1 cellular context compared by ENCODE assay signal in genomic region chr2:152583512-152584188, GRCh38.
TF ChIP-seq lines count a peak whose summit lies in the region.

No MANE protein-coding gene starts in this region.

TF ChIP-seq in K562, 482 proteins besides CTCF, POLR2A, EP300 and RAD21 (continued from another document and continues in another):
- TF ChIP-seq POLR3G (IDR thresholded peaks at IDR 0.05; ENCODE audit: extremely low read depth, insufficient read length, insufficient replicate concordance), result no peak
- no peak for TF ChIP-seq RBM15 (IDR thresholded peaks at IDR 0.05; ENCODE audit: insufficient read depth, low read length)
- no peak for TF ChIP-seq HMGN3 (IDR thresholded peaks at IDR 0.05; ENCODE audit: borderline replicate concordance, extremely low read depth, insufficient read length, low read depth, low read length)
- TF ChIP-seq PTRF (tag; IDR thresholded peaks at IDR 0.05), result no peak
- no peak for TF ChIP-seq HNRNPUL1 (IDR thresholded peaks at IDR 0.05; ENCODE audit: low read length)
- TF ChIP-seq SAP30 (IDR thresholded peaks at IDR 0.05; ENCODE audit: borderline replicate concordance, insufficient read depth, low read depth, low read length, poor library complexity, severe bottlenecking), result no peak
- TF ChIP-seq ELF1 (tag; IDR thresholded peaks at IDR 0.05), result no peak
- TF ChIP-seq ETV6 (IDR thresholded peaks at IDR 0.05; ENCODE audit: borderline replicate concordance in 1 of 2, low read depth in 2 of 2, low read length in 1 of 2), result no peak
- no peak for TF ChIP-seq ETV6 (CRISPR knock-in tag; IDR thresholded peaks at IDR 0.05; ENCODE audit: borderline replicate concordance)
- no peak for TF ChIP-seq ZNF232 (CRISPR knock-in tag; IDR thresholded peaks at IDR 0.05)
- TF ChIP-seq NR2C1 (IDR thresholded peaks at IDR 0.05), result no peak
- no peak for TF ChIP-seq NR2C1 (tag; IDR thresholded peaks at IDR 0.05)
- TF ChIP-seq, protein P1, sequence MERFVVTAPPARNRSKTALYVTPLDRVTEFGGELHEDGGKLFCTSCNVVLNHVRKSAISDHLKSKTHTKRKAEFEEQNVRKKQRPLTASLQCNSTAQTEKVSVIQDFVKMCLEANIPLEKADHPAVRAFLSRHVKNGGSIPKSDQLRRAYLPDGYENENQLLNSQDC (CRISPR knock-in tag; IDR thresholded peaks at IDR 0.05), result no peak
- TF ChIP-seq SAFB2 (IDR thresholded peaks at IDR 0.05; ENCODE audit: borderline replicate concordance, low read depth, low read length, severe bottlenecking), result no peak
- no peak for TF ChIP-seq IRF1 (CRISPR knock-in tag; IDR thresholded peaks at IDR 0.05; ENCODE audit: borderline replicate concordance)
- no peak for TF ChIP-seq YBX1 (IDR thresholded peaks at IDR 0.05)
- TF ChIP-seq ZNF384 (IDR thresholded peaks at IDR 0.05; ENCODE audit: low read depth, low read length), result no peak
- TF ChIP-seq MED1 (CRISPR knock-in tag; IDR thresholded peaks at IDR 0.05; ENCODE audit: borderline replicate concordance), result no peak
- no peak for TF ChIP-seq HDAC8 (tag; IDR thresholded peaks at IDR 0.05)
- no peak for TF ChIP-seq GTF2A2 (tag; IDR thresholded peaks at IDR 0.05)
- TF ChIP-seq ZNF592 (IDR thresholded peaks at IDR 0.05), result 0 out of 2 replicates have a peak, but pooled peaks have one; percentile 29
- TF ChIP-seq NFYB (IDR thresholded peaks at IDR 0.05; ENCODE audit: extremely low read depth, insufficient read length), result no peak
- no peak for TF ChIP-seq ZNF263 (CRISPR knock-in tag; IDR thresholded peaks at IDR 0.05; ENCODE audit: borderline replicate concordance)
- no peak for TF ChIP-seq MCM2 (IDR thresholded peaks at IDR 0.05; ENCODE audit: low read depth)
- no peak for TF ChIP-seq ZC3H11A (IDR thresholded peaks at IDR 0.05; ENCODE audit: low read depth, low read length)
- TF ChIP-seq NFE2 (IDR thresholded peaks at IDR 0.05; ENCODE audit: low read depth), result peak; percentile 94
- TF ChIP-seq, protein P2, sequence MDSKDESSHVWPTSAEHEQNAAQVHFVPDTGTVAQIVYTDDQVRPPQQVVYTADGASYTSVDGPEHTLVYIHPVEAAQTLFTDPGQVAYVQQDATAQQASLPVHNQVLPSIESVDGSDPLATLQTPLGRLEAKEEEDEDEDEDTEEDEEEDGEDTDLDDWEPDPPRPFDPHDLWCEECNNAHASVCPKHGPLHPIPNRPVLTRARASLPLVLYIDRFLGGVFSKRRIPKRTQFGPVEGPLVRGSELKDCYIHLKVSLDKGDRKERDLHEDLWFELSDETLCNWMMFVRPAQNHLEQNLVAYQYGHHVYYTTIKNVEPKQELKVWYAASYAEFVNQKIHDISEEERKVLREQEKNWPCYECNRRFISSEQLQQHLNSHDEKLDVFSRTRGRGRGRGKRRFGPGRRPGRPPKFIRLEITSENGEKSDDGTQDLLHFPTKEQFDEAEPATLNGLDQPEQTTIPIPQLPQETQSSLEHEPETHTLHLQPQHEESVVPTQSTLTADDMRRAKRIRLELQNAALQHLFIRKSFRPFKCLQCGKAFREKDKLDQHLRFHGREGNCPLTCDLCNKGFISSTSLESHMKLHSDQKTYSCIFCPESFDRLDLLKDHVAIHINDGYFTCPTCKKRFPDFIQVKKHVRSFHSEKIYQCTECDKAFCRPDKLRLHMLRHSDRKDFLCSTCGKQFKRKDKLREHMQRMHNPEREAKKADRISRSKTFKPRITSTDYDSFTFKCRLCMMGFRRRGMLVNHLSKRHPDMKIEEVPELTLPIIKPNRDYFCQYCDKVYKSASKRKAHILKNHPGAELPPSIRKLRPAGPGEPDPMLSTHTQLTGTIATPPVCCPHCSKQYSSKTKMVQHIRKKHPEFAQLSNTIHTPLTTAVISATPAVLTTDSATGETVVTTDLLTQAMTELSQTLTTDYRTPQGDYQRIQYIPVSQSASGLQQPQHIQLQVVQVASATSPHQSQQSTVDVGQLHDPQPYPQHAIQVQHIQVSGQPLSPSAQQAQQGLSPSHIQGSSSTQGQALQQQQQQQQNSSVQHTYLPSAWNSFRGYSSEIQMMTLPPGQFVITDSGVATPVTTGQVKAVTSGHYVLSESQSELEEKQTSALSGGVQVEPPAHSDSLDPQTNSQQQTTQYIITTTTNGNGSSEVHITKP (IDR thresholded peaks at IDR 0.05; ENCODE audit: partially characterized antibody), result no peak
- TF ChIP-seq HBP1 (CRISPR knock-in tag; IDR thresholded peaks at IDR 0.05), result no peak
- peak; percentile 70 for TF ChIP-seq SPI1 (IDR thresholded peaks at IDR 0.05; ENCODE audit: borderline replicate concordance, low read depth, low read length)
- TF ChIP-seq, protein P3, sequence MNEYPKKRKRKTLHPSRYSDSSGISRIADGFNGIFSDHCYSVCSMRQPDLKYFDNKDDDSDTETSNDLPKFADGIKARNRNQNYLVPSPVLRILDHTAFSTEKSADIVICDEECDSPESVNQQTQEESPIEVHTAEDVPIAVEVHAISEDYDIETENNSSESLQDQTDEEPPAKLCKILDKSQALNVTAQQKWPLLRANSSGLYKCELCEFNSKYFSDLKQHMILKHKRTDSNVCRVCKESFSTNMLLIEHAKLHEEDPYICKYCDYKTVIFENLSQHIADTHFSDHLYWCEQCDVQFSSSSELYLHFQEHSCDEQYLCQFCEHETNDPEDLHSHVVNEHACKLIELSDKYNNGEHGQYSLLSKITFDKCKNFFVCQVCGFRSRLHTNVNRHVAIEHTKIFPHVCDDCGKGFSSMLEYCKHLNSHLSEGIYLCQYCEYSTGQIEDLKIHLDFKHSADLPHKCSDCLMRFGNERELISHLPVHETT (CRISPR knock-in tag; conservative IDR thresholded peaks at IDR 0.05 in 1 of 2, IDR thresholded peaks at IDR 0.05 in 1 of 2), result no peak
- no peak for TF ChIP-seq KDM4B (IDR thresholded peaks at IDR 0.05; ENCODE audit: borderline replicate concordance in 2 of 2, low read depth in 1 of 2)
- TF ChIP-seq, protein P4, sequence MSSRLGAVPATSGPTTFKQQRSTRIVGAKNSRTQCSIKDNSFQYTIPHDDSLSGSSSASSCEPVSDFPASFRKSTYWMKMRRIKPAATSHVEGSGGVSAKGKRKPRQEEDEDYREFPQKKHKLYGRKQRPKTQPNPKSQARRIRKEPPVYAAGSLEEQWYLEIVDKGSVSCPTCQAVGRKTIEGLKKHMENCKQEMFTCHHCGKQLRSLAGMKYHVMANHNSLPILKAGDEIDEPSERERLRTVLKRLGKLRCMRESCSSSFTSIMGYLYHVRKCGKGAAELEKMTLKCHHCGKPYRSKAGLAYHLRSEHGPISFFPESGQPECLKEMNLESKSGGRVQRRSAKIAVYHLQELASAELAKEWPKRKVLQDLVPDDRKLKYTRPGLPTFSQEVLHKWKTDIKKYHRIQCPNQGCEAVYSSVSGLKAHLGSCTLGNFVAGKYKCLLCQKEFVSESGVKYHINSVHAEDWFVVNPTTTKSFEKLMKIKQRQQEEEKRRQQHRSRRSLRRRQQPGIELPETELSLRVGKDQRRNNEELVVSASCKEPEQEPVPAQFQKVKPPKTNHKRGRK (tag; IDR thresholded peaks at IDR 0.05), result no peak
- no peak for TF ChIP-seq ZBED1 (IDR thresholded peaks at IDR 0.05)
- no peak for TF ChIP-seq ZNF644 (tag; IDR thresholded peaks at IDR 0.05; ENCODE audit: low read depth)
- no peak for TF ChIP-seq ZNF717 (CRISPR knock-in tag; IDR thresholded peaks at IDR 0.05)
- TF ChIP-seq NCOR1 (IDR thresholded peaks at IDR 0.05), result peak; percentile 70
- TF ChIP-seq ARNT (IDR thresholded peaks at IDR 0.05), result no peak
- TF ChIP-seq, protein P5, sequence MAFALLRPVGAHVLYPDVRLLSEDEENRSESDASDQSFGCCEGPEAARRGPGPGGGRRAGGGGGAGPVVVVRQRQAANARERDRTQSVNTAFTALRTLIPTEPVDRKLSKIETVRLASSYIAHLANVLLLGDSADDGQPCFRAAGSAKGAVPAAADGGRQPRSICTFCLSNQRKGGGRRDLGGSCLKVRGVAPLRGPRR (CRISPR knock-in tag; IDR thresholded peaks at IDR 0.05), result no peak
- peak; percentile 24; the same call in 1 of the 2 replicates for TF ChIP-seq EGR1 (conservative IDR thresholded peaks at IDR 0.05)
- TF ChIP-seq MAZ (CRISPR knock-in tag; conservative IDR thresholded peaks at IDR 0.05 in 1 of 2, IDR thresholded peaks at IDR 0.05 in 1 of 2), result 0 out of 4 replicates have a peak, but pooled peaks of 1 of the 2 experiments have one; percentile 19
- TF ChIP-seq FOXA3 (CRISPR knock-in tag; conservative IDR thresholded peaks at IDR 0.05 in 1 of 2, IDR thresholded peaks at IDR 0.05 in 1 of 2), result no peak
- TF ChIP-seq PPARD (CRISPR knock-in tag; IDR thresholded peaks at IDR 0.05), result no peak
- peak; percentile 89 for TF ChIP-seq NFIC (IDR thresholded peaks at IDR 0.05)
- TF ChIP-seq GTF2E2 (tag; IDR thresholded peaks at IDR 0.05), result no peak
- TF ChIP-seq RBM39 (optimal IDR thresholded peaks at IDR 0.05; ENCODE audit: low read depth, low read length), result no peak
- no peak for TF ChIP-seq ZNF507 (tag; conservative IDR thresholded peaks at IDR 0.05)
- TF ChIP-seq ZNF282 (CRISPR knock-in tag; IDR thresholded peaks at IDR 0.05), result no peak
- TF ChIP-seq CBX8 (IDR thresholded peaks at IDR 0.05; ENCODE audit: borderline replicate concordance, extremely low read depth, low read depth, low read length, poor library complexity, severe bottlenecking), result no peak
- TF ChIP-seq MAFG (tag; conservative IDR thresholded peaks at IDR 0.05), result peak; percentile 93
- TF ChIP-seq MAFF (IDR thresholded peaks at IDR 0.05; ENCODE audit: low read length), result peak; percentile 90
- TF ChIP-seq TCFL5 (CRISPR knock-in tag; conservative IDR thresholded peaks at IDR 0.05), result no peak
- no peak for TF ChIP-seq ZNF778 (CRISPR knock-in tag; IDR thresholded peaks at IDR 0.05)
- no peak for TF ChIP-seq THRA (IDR thresholded peaks at IDR 0.05)
- no peak for TF ChIP-seq ZNF780A (CRISPR knock-in tag; IDR thresholded peaks at IDR 0.05)
- peak; percentile 33; the same call in 1 of the 2 replicates for TF ChIP-seq NCOA6 (IDR thresholded peaks at IDR 0.05)
- no peak for TF ChIP-seq NFXL1 (CRISPR knock-in tag; IDR thresholded peaks at IDR 0.05)
- TF ChIP-seq ZNF408 (CRISPR knock-in tag; IDR thresholded peaks at IDR 0.05; ENCODE audit: low read depth), result no peak
- no peak for TF ChIP-seq HMG20B (CRISPR knock-in tag; IDR thresholded peaks at IDR 0.05)
- no peak for TF ChIP-seq KDM5B (IDR thresholded peaks at IDR 0.05; ENCODE audit: insufficient replicate concordance, low read depth, low read length)
